Comparison of ENCODE assay signal across 7 cellular contexts in the genomic region with DNA sequence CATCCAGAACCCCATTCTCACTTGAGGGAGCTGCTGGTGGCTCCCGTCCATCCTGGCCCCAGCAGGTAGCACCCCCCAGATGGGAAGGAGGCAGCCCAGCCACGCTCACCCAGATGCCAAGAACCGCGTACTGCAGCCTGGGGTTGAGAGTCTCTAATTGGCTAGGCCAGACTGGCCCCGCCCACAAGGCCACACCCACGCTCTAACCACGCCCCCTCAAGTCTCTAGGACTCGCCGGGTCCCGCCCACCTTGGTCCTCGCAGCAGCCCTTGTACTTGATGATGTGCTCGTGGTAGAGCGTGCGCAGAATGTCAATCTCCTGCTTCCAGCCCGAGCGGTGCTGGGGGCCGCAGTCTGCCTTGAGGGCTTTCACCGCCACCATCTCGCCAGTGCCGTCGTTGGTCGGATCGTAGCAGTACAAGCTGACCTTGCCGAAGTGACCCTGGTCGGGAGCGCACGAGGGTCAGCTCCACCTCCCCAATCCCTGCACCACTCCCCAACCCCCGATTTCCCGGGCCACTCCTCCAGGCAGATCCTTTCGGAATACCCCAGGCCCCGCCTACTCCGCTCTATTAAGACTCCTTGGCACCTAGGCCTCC. TPM values are rescaled to one million over a fixed set of nuclear protein-coding genes. Genes with fewer than 3 reads are reported as not detected.
DNase-seq lines count a peak whose midpoint lies in the region; ATAC-seq and TF ChIP-seq lines count a peak whose summit lies in the region.

No MANE protein-coding gene starts in this region.

- H3K27ac ChIP-seq in IMR-90 (ENCODE audit: insufficient read depth, low read length) = no peak overlapping the region
- peak overlapping the region in 9 of 10 donors; percentile 68 to 90 (median 83) for H3K27ac ChIP-seq in heart right ventricle

- no peaks in the 10 kb centered on the region for H4K20me1 ChIP-seq in IMR-90 (ENCODE audit: insufficient read depth, low read length)

- no peak overlapping the region for H4K91ac ChIP-seq in IMR-90 (ENCODE audit: insufficient read depth, low read depth, low read length)

- H3K23ac ChIP-seq in IMR-90 (ENCODE audit: low read depth, low read length) = no peak overlapping the region

- H3K27me3 Mint-ChIP-seq in activated CD4-positive, alpha-beta memory T cell treated with anti-CD3 and anti-CD28 coated beads, Interleukin-2, amount 10 ng/mL, durations not matched to agents 7 days and 5 days = no peaks in the 10 kb centered on the region

- H3K14ac ChIP-seq in IMR-90 (replicated peaks; ENCODE audit: low read depth, low read length) = no peak overlapping the region

- no peak overlapping the region for H2BK20ac ChIP-seq in IMR-90 (ENCODE audit: low read depth, low read length)

- dilution Hi-C loops in IMR-90 (cut with HindIII; ENCODE audit: low sequenced_read_pairs, unreplicated experiment) = no loop called here

- TF ChIP-seq CTCF in IMR-90 (conservative IDR thresholded peaks at IDR 0.05; ENCODE audit: low read depth, low read length) = no peak
- TF ChIP-seq CTCF in heart right ventricle (IDR thresholded peaks at IDR 0.05) = no peak

- no peak overlapping the region for H3K18ac ChIP-seq in IMR-90 (ENCODE audit: low read depth, low read length)

- H3K79me1 ChIP-seq in IMR-90 (ENCODE audit: low read depth in 1 of 2, low read length in 2 of 2) = no peaks in the 10 kb centered on the region

- no peak overlapping the region for H3K56ac ChIP-seq in IMR-90 (ENCODE audit: extremely low read depth, insufficient read depth, low read length)

- intact Hi-C loops in IMR-90 (cut with micrococcal nuclease) = no loop called here
- intact Hi-C loops in heart right ventricle (cut with DNase I) = loop anchor here in 1 of 10 donors (2.0 kb wide), 1 partner anchor 19 kb away; no protein-coding TSS in a partner anchor

- H3K36me3 Mint-ChIP-seq in activated CD4-positive, alpha-beta memory T cell treated with anti-CD3 and anti-CD28 coated beads, Interleukin-2, amount 10 ng/mL, durations not matched to agents 7 days and 5 days (ENCODE audit: low read depth) = peaks cover 42% of the 10 kb centered on the region

- H3K4me2 ChIP-seq in IMR-90 (ENCODE audit: low read depth, low read length) = no peak overlapping the region

- H3K36me3 ChIP-seq in IMR-90 (ENCODE audit: control insufficient read depth, insufficient read depth, low read length) = peaks cover 53% of the 10 kb centered on the region
- peaks cover 0 to 97% (median 44%) of the 10 kb centered on the region in 9 donors for H3K36me3 ChIP-seq in heart right ventricle

- no peak overlapping the region for H4K5ac ChIP-seq in IMR-90 (ENCODE audit: low read depth, low read length)

- in situ Hi-C loops in IMR-90 (cut with MboI; ENCODE audit: low sequenced_read_pairs) = no loop called here

- BruUV-seq in IMR-90 (replicated peaks; lab: Mats Ljungman, UMichigan) = no TSS peak

- H3K4me1 Mint-ChIP-seq in activated CD4-positive, alpha-beta memory T cell treated with anti-CD3 and anti-CD28 coated beads, Interleukin-2, amount 10 ng/mL, durations not matched to agents 7 days and 5 days = no peaks in the 10 kb centered on the region

- H2BK15ac ChIP-seq in IMR-90 (ENCODE audit: low read depth, low read length) = no peak overlapping the region

- no peak overlapping the region for H2BK5ac ChIP-seq in IMR-90 (ENCODE audit: low read depth, low read length, poor library complexity, severe bottlenecking)

- no peak overlapping the region for H3K4ac ChIP-seq in IMR-90 (ENCODE audit: low read depth, low read length)

- H3K9me3 ChIP-seq in IMR-90 (ENCODE audit: control insufficient read depth, insufficient read depth, low read length) = no peaks in the 10 kb centered on the region
- no peaks in the 10 kb centered on the region for H3K9me3 ChIP-seq in heart right ventricle

- no peak overlapping the region for H3K4me3 Mint-ChIP-seq in activated CD4-positive, alpha-beta memory T cell treated with anti-CD3 and anti-CD28 coated beads, Interleukin-2, amount 10 ng/mL, durations not matched to agents 7 days and 5 days

- H3K27me3 ChIP-seq in IMR-90 (ENCODE audit: control insufficient read depth, insufficient read depth, low read length) (no peaks in the 10 kb centered on the region), heart right ventricle (no peaks in the 10 kb centered on the region)

- H2AFZ ChIP-seq in IMR-90 (replicated peaks; ENCODE audit: low read length, poor library complexity) = no peak overlapping the region

- no peaks in the 10 kb centered on the region for H3K9me1 ChIP-seq in IMR-90 (ENCODE audit: insufficient read depth, low read length)

- no peak overlapping the region for H2AK9ac ChIP-seq in IMR-90 (replicated peaks; ENCODE audit: low read depth, low read length, poor library complexity)

- no peak overlapping the region for H4K8ac ChIP-seq in IMR-90 (ENCODE audit: low read depth in 2 of 2, low read length in 2 of 2)

- H3K9me3 Mint-ChIP-seq in activated CD4-positive, alpha-beta memory T cell treated with anti-CD3 and anti-CD28 coated beads, Interleukin-2, amount 10 ng/mL, durations not matched to agents 7 days and 5 days = no peaks in the 10 kb centered on the region

- H2AK5ac ChIP-seq in IMR-90 (ENCODE audit: low read depth, low read length) = no peak overlapping the region

- H3K27ac Mint-ChIP-seq in activated CD4-positive, alpha-beta memory T cell treated with anti-CD3 and anti-CD28 coated beads, Interleukin-2, amount 10 ng/mL, durations not matched to agents 7 days and 5 days = no peak overlapping the region

- CTCF ChIA-PET in IMR-90 (lab: Yijun Ruan, JAX) = no interaction called here
- CTCF ChIA-PET in activated CD4-positive, alpha-beta memory T cell treated with anti-CD3 and anti-CD28 coated beads, Interleukin-2, amount 10 ng/mL, durations not matched to agents 7 days and 5 days (lab: Charles Lee) = no interaction called here

- WGBS in IMR-90 (ENCODE audit: extremely low coverage in 2 of 2, insufficient read length in 1 of 2), 2 experiments = 76% methylated on average over 28 of the region's 32 CpGs; no CpG with 5 or more reads in 1 of the 2 experiments
- WGBS in heart right ventricle, 2 donors = 56 to 62% methylated on average over 32 of the region's 32 CpGs

- ATAC-seq in IMR-90 (ENCODE audit: low read depth) (peak; percentile 64), heart right ventricle (peak; percentile 61 to 88 (median 86)), GM18867 (IDR thresholded peaks at IDR 0.05; ENCODE audit: unreplicated experiment) (no peak)

- POLR2A ChIA-PET in IMR-90 (lab: Charles Lee; ENCODE audit: unreplicated experiment) = no interaction called here
- POLR2A ChIA-PET in activated CD4-positive, alpha-beta memory T cell treated with anti-CD3 and anti-CD28 coated beads, Interleukin-2, amount 10 ng/mL, durations not matched to agents 7 days and 5 days (lab: Charles Lee) = no interaction called here

- no peak for TF ChIP-seq POLR2A in IMR-90 (IDR thresholded peaks at IDR 0.05; ENCODE audit: low read depth, low read length)

- no peak overlapping the region for H2BK120ac ChIP-seq in IMR-90 (ENCODE audit: low read depth, low read length)

- H3K4me3 ChIP-seq in IMR-90 (ENCODE audit: insufficient read depth, low read depth, low read length) (no peak overlapping the region), heart right ventricle (peak overlapping the region in 9 of 10 donors; percentile 22 to 49 (median 43))

- no peak for TF ChIP-seq RAD21 in IMR-90 (IDR thresholded peaks at IDR 0.05; ENCODE audit: low read length)

- H3K4me1 ChIP-seq in IMR-90 (ENCODE audit: control insufficient read depth, insufficient read depth, low read length) (no peaks in the 10 kb centered on the region), heart right ventricle (peaks cover 0 to 20% (median 13%) of the 10 kb centered on the region in 9 donors)

- H3K9ac ChIP-seq in IMR-90 (ENCODE audit: low read depth, low read length) = no peak overlapping the region

- peak; percentile 17 for DNase-seq in IMR-90
- peak; percentile 42 for DNase-seq in activated CD4-positive, alpha-beta memory T cell treated with anti-CD3 and anti-CD28 coated beads, Interleukin-2, amount 10 ng/mL, durations not matched to agents 7 days and 5 days
- peak; percentile 85 to 86 for DNase-seq in heart right ventricle
- DNase-seq in stimulated activated CD4-positive, alpha-beta T cell treated with anti-CD3 and anti-CD28 coated beads, Interleukin-4, amount 100 ng/mL, for 48 hours (ENCODE audit: low read depth in 2 of 2) = peak; percentile 51 to 68
- DNase-seq in SIG-M5 treated with dmso at 0.1 percent for 504 hours (lab: John Stamatoyannopoulos, UW; ENCODE audit: unreplicated experiment) = no peak
- DNase-seq in NCI-H2029 (lab: John Stamatoyannopoulos, UW) = no peak

RNA-seq across cellular contexts. Expression of a gene that starts 14.5 kb away (rescaled TPM):
- 6.6 and 7.8 TPM in 2 replicates for total RNA-seq in IMR-90 (2012; rRNA removed)
- polyA plus RNA-seq in IMR-90 (2012; rRNA removed) = 11.7 and 14.8 TPM in 2 replicates
- 6.8 and 11.5 TPM in 2 replicates for polyA plus RNA-seq in IMR-90 (2012; cell fraction: cytosol; rRNA removed)
- polyA plus RNA-seq in IMR-90 (2012; cell fraction: nucleus; rRNA removed; ENCODE audit: low replicate concordance) = 3.6 and 4.6 TPM in 2 replicates
- 100 to 1,000 TPM; 223 to 237 TPM for total RNA-seq in activated CD4-positive, alpha-beta memory T cell treated with anti-CD3 and anti-CD28 coated beads, Interleukin-2, amount 10 ng/mL, durations not matched to agents 7 days and 5 days
- total RNA-seq in heart right ventricle = 10 to 100 TPM; 14.0 to 77.2 (median 17.9) TPM
- 10 to 100 TPM in 1 of 2 donors, 1 to 10 TPM in 1; 6.1 to 13.1 TPM for polyA plus RNA-seq in heart right ventricle

RNA-seq across cellular contexts. Expression of a gene that starts 20.6 kb away (rescaled TPM):
- total RNA-seq in IMR-90 (2012; rRNA removed) (2.5 and 2.7 TPM in 2 replicates), heart right ventricle (10 to 100 TPM in 9 of 10 donors, 1 to 10 TPM in 1; 10.0 to 16.9 (median 12.4) TPM)
- polyA plus RNA-seq in IMR-90 (2012; rRNA removed) (15.1 and 18.1 TPM in 2 replicates), heart right ventricle (1 to 10 TPM; 5.1 to 9.5 TPM)
- 18.7 and 23.0 TPM in 2 replicates for polyA plus RNA-seq in IMR-90 (2012; cell fraction: cytosol; rRNA removed)
- polyA plus RNA-seq in IMR-90 (2012; cell fraction: nucleus; rRNA removed; ENCODE audit: low replicate concordance) = 17.6 and 56.5 TPM in 2 replicates
- total RNA-seq in activated CD4-positive, alpha-beta memory T cell treated with anti-CD3 and anti-CD28 coated beads, Interleukin-2, amount 10 ng/mL, durations not matched to agents 7 days and 5 days = 10 to 100 TPM; 62.1 to 68.6 TPM

RNA-seq across cellular contexts. Expression of a gene that starts 26.5 kb away (rescaled TPM):
- 35.6 and 40.9 TPM in 2 replicates for total RNA-seq in IMR-90 (2012; rRNA removed)
- polyA plus RNA-seq in IMR-90 (2012; rRNA removed) = 97.9 and 100 TPM in 2 replicates
- 34.4 and 52.8 TPM in 2 replicates for polyA plus RNA-seq in IMR-90 (2012; cell fraction: cytosol; rRNA removed)
- polyA plus RNA-seq in IMR-90 (2012; cell fraction: nucleus; rRNA removed; ENCODE audit: low replicate concordance) = 392 and 648 TPM in 2 replicates
- 100 to 1,000 TPM; 226 to 243 TPM for total RNA-seq in activated CD4-positive, alpha-beta memory T cell treated with anti-CD3 and anti-CD28 coated beads, Interleukin-2, amount 10 ng/mL, durations not matched to agents 7 days and 5 days
- 10 to 100 TPM; 37.0 to 80.2 (median 55.8) TPM for total RNA-seq in heart right ventricle
- 100 to 1,000 TPM in 1 of 2 donors, 10 to 100 TPM in 1; 76.3 to 182 TPM for polyA plus RNA-seq in heart right ventricle

RNA-seq across cellular contexts. Expression of a gene that starts 38.1 kb away (rescaled TPM):
- total RNA-seq in IMR-90 (2012; rRNA removed) (39.8 and 40.8 TPM in 2 replicates), heart right ventricle (10 to 100 TPM; 11.7 to 21.8 (median 17.1) TPM)
- polyA plus RNA-seq in IMR-90 (2012; rRNA removed) (72.0 and 82.3 TPM in 2 replicates), heart right ventricle (10 to 100 TPM; 33.7 to 35.5 TPM)
- polyA plus RNA-seq in IMR-90 (2012; cell fraction: cytosol; rRNA removed) = 124 and 216 TPM in 2 replicates
- polyA plus RNA-seq in IMR-90 (2012; cell fraction: nucleus; rRNA removed; ENCODE audit: low replicate concordance) = 37.1 and 117 TPM in 2 replicates
- total RNA-seq in activated CD4-positive, alpha-beta memory T cell treated with anti-CD3 and anti-CD28 coated beads, Interleukin-2, amount 10 ng/mL, durations not matched to agents 7 days and 5 days = 1 to 10 TPM; 3.5 to 3.7 TPM

RNA-seq across cellular contexts. Expression of a gene that starts 44.3 kb away (rescaled TPM):
- 0.54 TPM in 1 of 2 replicates, not detected in the other for total RNA-seq in IMR-90 (2012; rRNA removed)
- polyA plus RNA-seq in IMR-90 (2012; rRNA removed) = 3.1 and 4.1 TPM in 2 replicates
- 1.4 and 1.5 TPM in 2 replicates for polyA plus RNA-seq in IMR-90 (2012; cell fraction: cytosol; rRNA removed)
- polyA plus RNA-seq in IMR-90 (2012; cell fraction: nucleus; rRNA removed; ENCODE audit: low replicate concordance) = 15.5 and 25.2 TPM in 2 replicates
- 1 to 10 TPM; 1.0 to 1.4 TPM for total RNA-seq in activated CD4-positive, alpha-beta memory T cell treated with anti-CD3 and anti-CD28 coated beads, Interleukin-2, amount 10 ng/mL, durations not matched to agents 7 days and 5 days
- total RNA-seq in heart right ventricle = 1 to 10 TPM in 2 of 10 donors, under 1 TPM in 8; 0.34 to 1.4 (median 0.80) TPM
- 1 to 10 TPM; 1.5 to 8.9 TPM for polyA plus RNA-seq in heart right ventricle

Comparison
In these comparisons a context has a peak if more than half of its experiments do, and no peak if none do; other contexts are left out.
1. DNase-seq: peak in IMR-90 (single experiment), activated CD4-positive, alpha-beta memory T cell treated with anti-CD3 and anti-CD28 coated beads, Interleukin-2, amount 10 ng/mL, durations not matched to agents 7 days and 5 days (single experiment), heart right ventricle (2 of 2) and stimulated activated CD4-positive, alpha-beta T cell treated with anti-CD3 and anti-CD28 coated beads, Interleukin-4, amount 100 ng/mL, for 48 hours (2 of 2); none in SIG-M5 treated with dmso at 0.1 percent for 504 hours (single experiment) and NCI-H2029 (single experiment).